In the genomic region with DNA sequence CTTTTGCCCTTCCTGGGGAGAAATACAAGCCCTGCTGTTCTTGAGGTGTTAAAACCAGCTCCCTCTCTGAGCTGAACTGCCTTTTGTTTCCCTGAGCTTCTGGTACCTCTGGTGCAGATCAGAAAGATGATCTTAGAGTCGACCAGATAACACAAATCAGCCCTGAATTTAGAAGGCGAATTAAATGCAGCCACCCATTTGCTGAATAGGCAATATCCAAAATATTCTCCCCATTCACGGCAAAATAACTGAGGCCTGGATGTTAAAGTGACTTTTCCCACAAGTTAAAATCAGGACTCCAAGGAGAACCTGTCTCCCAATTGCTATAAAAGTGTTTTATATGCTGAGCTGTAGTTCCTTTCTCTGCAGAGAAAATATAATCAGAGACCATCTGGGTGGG, we compare ENCODE assay signal across 24 cellular contexts.
"Had no signal": no experiment of that assay in that cellular context is flagged by ENCODE, and none has a peak within 500 bp of the region (broad histone marks: within the 10 kb centered on the region; RNA-seq: fewer than 3 reads in every experiment).

No MANE protein-coding gene starts in this region.

- H3K9ac ChIP-seq: KMS-11 had no signal

- H3K27ac ChIP-seq: breast epithelium, KMS-11, Peyer's patch, RWPE1, SJCRH30 had no signal

- DNase-seq: activated CD4-positive, alpha-beta T cell treated with anti-CD3 and anti-CD28 coated beads for 1 hour; activated CD4-positive, alpha-beta T cell treated with anti-CD3 and anti-CD28 coated beads, Interleukin-2, amount 10 ng/mL, durations not matched to agents 24 days and 14 days; activated CD4-positive, alpha-beta T cell treated with anti-CD3 and anti-CD28 coated beads, Interleukin-2, amount 50 U/mL, for 48 hours; activated CD8-positive, alpha-beta memory T cell treated with anti-CD3 and anti-CD28 coated beads, Interleukin-2, amount 10 ng/mL, durations not matched to agents 7 days and 5 days; activated gamma-delta T cell treated with Interleukin-2 at 50 U/mL for 16 hours; activated naive CD4-positive, alpha-beta T cell treated with anti-CD3 and anti-CD28 coated beads, Interleukin-2, amount 10 ng/mL, durations not matched to agents 7 days and 5 days; activated naive CD8-positive, alpha-beta T cell treated with anti-CD3 and anti-CD28 coated beads for 36 hours; activated T-cell treated with anti-CD3 and anti-CD28 coated beads, Interleukin-2, amount 50 U/mL, for 24 hours; central memory CD4-positive, alpha-beta T cell; NCI-H1092; NCI-H1417 treated with DMSO at 0.1 percent for 48 hours; NCI-H1694; NCI-H2029; NCI-H510A treated with DMSO at 0.1 percent for 48 hours; NCI-H69; Peyer's patch; Right ventricle myocardium superior; SJCRH30; SW 1271 had no signal

- ATAC-seq: activated CD8-positive, alpha-beta memory T cell treated with anti-CD3 and anti-CD28 coated beads, Interleukin-2, amount 10 ng/mL, durations not matched to agents 7 days and 5 days; SK-N-SH treated with all-trans-retinoic acid at 6 μM for 48 hours; WTC11 had no signal

- H3K9me3 ChIP-seq: breast epithelium, Peyer's patch, SJCRH30 had no signal

- H3K4me2 ChIP-seq: KMS-11 had no signal

- H3K4me3 ChIP-seq: breast epithelium, Peyer's patch, SJCRH30 had no signal

- H3K27me3 ChIP-seq: SJCRH30 had no signal

- H3K36me3 ChIP-seq: breast epithelium, Peyer's patch, SJCRH30 had no signal
